In the genomic region with DNA sequence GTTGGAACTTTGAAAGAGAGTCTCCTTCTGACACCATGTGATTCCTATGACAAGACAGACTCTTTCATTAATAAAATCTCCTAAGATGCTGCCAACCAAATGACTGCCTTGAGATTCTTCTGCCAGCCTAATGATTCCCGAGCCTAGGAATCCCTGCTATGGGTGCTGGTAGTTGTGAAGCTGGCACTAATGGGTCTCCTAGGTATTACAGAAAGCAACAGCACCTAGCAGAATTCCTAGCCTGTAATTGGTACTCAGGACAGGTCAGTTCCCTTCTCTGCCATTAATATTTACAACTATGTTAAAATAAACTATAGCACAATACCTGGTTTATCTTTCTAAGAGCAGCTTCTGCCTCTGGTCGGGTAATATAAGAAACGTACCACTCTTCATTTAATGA, we compare ENCODE assay signal across 1 cellular context.
TF ChIP-seq lines count a peak whose summit lies in the region.

No MANE protein-coding gene starts in this region.

TF ChIP-seq in H1, 55 proteins besides CTCF, POLR2A, EP300 and RAD21:
- no peak for TF ChIP-seq KDM1A (IDR thresholded peaks at IDR 0.05; ENCODE audit: borderline replicate concordance, low read length)
- no peak for TF ChIP-seq ZNF274 (IDR thresholded peaks at IDR 0.05; ENCODE audit: borderline replicate concordance, extremely low read depth, low read length)
- TF ChIP-seq TAF1 (IDR thresholded peaks at IDR 0.05; ENCODE audit: low read depth, low read length) = no peak
- TF ChIP-seq CREB1 (IDR thresholded peaks at IDR 0.05) = no peak
- no peak for TF ChIP-seq GABPA (IDR thresholded peaks at IDR 0.05; ENCODE audit: borderline replicate concordance, insufficient read depth, low read length)
- no peak for TF ChIP-seq PHF8 (conservative IDR thresholded peaks at IDR 0.05; ENCODE audit: low read depth, low read length)
- TF ChIP-seq, protein P1, sequence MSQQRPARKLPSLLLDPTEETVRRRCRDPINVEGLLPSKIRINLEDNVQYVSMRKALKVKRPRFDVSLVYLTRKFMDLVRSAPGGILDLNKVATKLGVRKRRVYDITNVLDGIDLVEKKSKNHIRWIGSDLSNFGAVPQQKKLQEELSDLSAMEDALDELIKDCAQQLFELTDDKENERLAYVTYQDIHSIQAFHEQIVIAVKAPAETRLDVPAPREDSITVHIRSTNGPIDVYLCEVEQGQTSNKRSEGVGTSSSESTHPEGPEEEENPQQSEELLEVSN (IDR thresholded peaks at IDR 0.05) = no peak
